Comparison of ENCODE assay signal across 26 cellular contexts in genomic region chr3:6622712-6623111, GRCh38.
"Had no signal": no experiment of that assay in that cellular context is flagged by ENCODE, and none has a peak within 500 bp of the region (broad histone marks: within the 10 kb centered on the region; RNA-seq: fewer than 3 reads in every experiment).

No MANE protein-coding gene starts in this region.

- H3K27me3 ChIP-seq: stomach, suprapubic skin, testis, thyroid gland, tibial artery, tibial nerve, transverse colon, upper lobe of left lung, upper lobe of right lung, uterus, vagina had no signal

- H3K27ac ChIP-seq: stomach, suprapubic skin, testis, thoracic aorta, thyroid gland, tibial artery, tibial nerve, transverse colon, upper lobe of left lung, upper lobe of right lung, uterus, vagina had no signal

- DNase-seq: stimulated activated CD4-positive, alpha-beta T cell treated with anti-CD3 and anti-CD28 coated beads, Interleukin-2, amount 100 ng/mL, for 48 hours; stimulated activated CD4-positive, alpha-beta T cell treated with anti-CD3 and anti-CD28 coated beads, Interleukin-4, amount 100 ng/mL, for 1 hour; stimulated activated CD4-positive, alpha-beta T cell treated with anti-CD3 and anti-CD28 coated beads, Interleukin-4, amount 100 ng/mL, for 24 hours; stimulated activated CD4-positive, alpha-beta T cell treated with anti-CD3 and anti-CD28 coated beads, Interleukin-4, amount 100 ng/mL, for 4 hours; stimulated activated CD8-positive, alpha-beta memory T cell treated with anti-CD3 and anti-CD28 coated beads, Interleukin-4, amount 100 ng/mL, for 48 hours; stimulated activated naive B cell treated with anti-CD40 and anti-IgM and Interleukin-4, amounts not matched to agents 10 μg/mL and 1 μg/mL and 100 μg/mL, for 72 hours; stimulated activated naive CD4-positive, alpha-beta T cell; stimulated activated naive CD4-positive, alpha-beta T cell treated with Interleukin-2 at 50 U/mL for 16 hours; stimulated activated naive CD8-positive, alpha-beta T cell treated with anti-CD3 and anti-CD28 coated beads, Interleukin-15, amount 100 ng/mL, for 72 hours; stimulated activated naive CD8-positive, alpha-beta T cell treated with anti-CD3 and anti-CD28 coated beads, Interleukin-15, Interleukin-2, amounts not matched to agents 100 U/mL and 50 U/mL, for 24 hours; stomach; substantia nigra; testis; thyroid gland; tibial artery; transverse colon; trophoblast cell; upper lobe of left lung; upper lobe of right lung; uterus had no signal

- H3K4me3 ChIP-seq: stomach, suprapubic skin, testis, thoracic aorta, thyroid gland, tibial artery, tibial nerve, transverse colon, upper lobe of left lung, upper lobe of right lung, uterus, vagina had no signal

- H3K9me3 ChIP-seq: stomach, suprapubic skin, testis, thoracic aorta, thyroid gland, tibial artery, tibial nerve, transverse colon, upper lobe of left lung, upper lobe of right lung, uterus, vagina had no signal

- ATAC-seq: stimulated activated effector memory CD8-positive, alpha-beta T cell treated with anti-CD3 and anti-CD28 coated beads, Interleukin-12 subunit alpha, Interleukin-12 subunit beta, amount 100 ng/mL, for 72 hours; stimulated activated memory B cell treated with anti-CD40 and anti-IgM and Interleukin-4, amounts not matched to agents 10 μg/mL and 1 μg/mL and 100 μg/mL, for 72 hours; stimulated activated naive B cell treated with anti-CD40 and anti-IgM and Interleukin-4, amounts not matched to agents 10 μg/mL and 1 μg/mL and 100 μg/mL, for 72 hours; stimulated activated naive CD8-positive, alpha-beta T cell treated with anti-CD3 and anti-CD28 coated beads, Interleukin-15, amount 100 ng/mL, for 72 hours; stimulated activated naive CD8-positive, alpha-beta T cell treated with anti-CD3 and anti-CD28 coated beads, Interleukin-15, Interleukin-2, amounts not matched to agents 100 U/mL and 50 U/mL, for 24 hours; upper lobe of right lung had no signal

- H3K36me3 ChIP-seq: stomach, suprapubic skin, thoracic aorta, thyroid gland, tibial artery, tibial nerve, transverse colon, upper lobe of left lung, upper lobe of right lung, uterus, vagina had no signal
